Comparison of ENCODE assay signal across 9 cellular contexts in the genomic region with DNA sequence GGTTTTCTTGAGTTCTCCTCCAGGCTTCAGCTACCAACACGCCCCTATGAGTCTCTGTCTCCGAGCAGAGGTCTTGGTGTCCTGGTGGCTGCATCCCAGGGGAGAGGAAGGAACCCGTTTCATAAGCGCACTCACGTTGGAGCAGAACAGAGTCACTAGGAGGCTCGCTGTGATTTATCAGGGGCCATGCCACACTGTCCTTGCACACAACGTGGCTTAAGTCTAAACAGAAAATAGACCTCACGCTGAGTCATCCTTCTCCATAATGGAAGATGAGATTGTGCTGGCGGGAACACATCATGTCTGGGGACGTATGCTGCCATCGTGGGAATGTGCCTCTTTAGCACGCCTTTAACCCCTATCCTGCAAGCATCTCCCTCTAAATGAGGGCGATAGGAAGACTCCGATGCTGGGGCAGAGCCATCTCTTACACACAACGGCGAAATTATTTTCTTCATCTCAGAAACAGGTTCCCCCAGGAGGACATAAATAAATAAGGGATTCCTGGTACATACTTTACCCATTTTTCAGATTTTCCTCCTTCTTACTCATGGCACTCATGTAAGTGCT.
DNase-seq lines count a peak whose midpoint lies in the region; ATAC-seq and TF ChIP-seq lines count a peak whose summit lies in the region.
"Had no signal": no experiment of that assay in that cellular context is flagged by ENCODE, and none has a peak within 500 bp of the region (broad histone marks: within the 10 kb centered on the region; RNA-seq: fewer than 3 reads in every experiment).

No MANE protein-coding gene starts in this region.

- no peaks in the 10 kb centered on the region for H3K9me3 ChIP-seq in prostate gland
- H3K9me3 ChIP-seq: pancreas had no signal

- intact Hi-C loops in prostate gland (cut with DNase I), result no loop called here

- WGBS in prostate gland, result 51% methylated on average over 16 of the region's 16 CpGs

- no peak overlapping the region for H3K4me3 ChIP-seq in prostate gland
- H3K4me3 ChIP-seq: pancreas had no signal

- TF ChIP-seq CTCF in prostate gland (IDR thresholded peaks at IDR 0.05) (no peak), GM13976 (IDR thresholded peaks at IDR 0.05; ENCODE audit: borderline replicate concordance, control extremely low read depth, extremely low read depth, insufficient read depth, missing control alignments) (no peak)

- H3K27ac ChIP-seq in prostate gland, result peak overlapping the region; percentile 76 to 77
- H3K27ac ChIP-seq: pancreas had no signal

- TF ChIP-seq POLR2A in prostate gland (IDR thresholded peaks at IDR 0.05), result no peak

- DNase-seq in Daoy (ENCODE audit: low read depth) (peak; percentile 84), NCI-H2227 treated with DMSO at 0.1 percent for 48 hours (lab: John Stamatoyannopoulos, UW) (peak; percentile 54), prostate gland (ENCODE audit: low spot score) (no peak), GM13976 (ENCODE audit: low spot score) (no peak), medulla oblongata (ENCODE audit: extremely low spot score) (no peak), NCI-H446 (lab: John Stamatoyannopoulos, UW) (no peak)

- peaks cover 10% of the 10 kb centered on the region for H3K4me1 ChIP-seq in prostate gland (replicated peaks)
- H3K4me1 ChIP-seq: pancreas had no signal

- in situ Hi-C loops in GM13976 (cut with MboI; ENCODE audit: low sequenced_read_pairs, unreplicated experiment), result no loop called here

- ATAC-seq in esophagus mucosa (peak; percentile 16), GM18861 (IDR thresholded peaks at IDR 0.05; ENCODE audit: unreplicated experiment) (no peak)

- H3K36me3 ChIP-seq in prostate gland, result no peaks in the 10 kb centered on the region
- H3K36me3 ChIP-seq: pancreas had no signal

- no peaks in the 10 kb centered on the region for H3K27me3 ChIP-seq in prostate gland (replicated peaks; ENCODE audit: insufficient read depth)
- H3K27me3 ChIP-seq: pancreas had no signal

Comparison
In these comparisons a context has a peak if more than half of its experiments do, and no peak if none do; other contexts are left out.
1. DNase-seq: peak in Daoy (single experiment) and NCI-H2227 treated with DMSO at 0.1 percent for 48 hours (single experiment); none in prostate gland (single experiment), GM13976 (single experiment), medulla oblongata (single experiment) and NCI-H446 (0 of 2).